12 cellular contexts compared by ENCODE assay signal in the genomic region with DNA sequence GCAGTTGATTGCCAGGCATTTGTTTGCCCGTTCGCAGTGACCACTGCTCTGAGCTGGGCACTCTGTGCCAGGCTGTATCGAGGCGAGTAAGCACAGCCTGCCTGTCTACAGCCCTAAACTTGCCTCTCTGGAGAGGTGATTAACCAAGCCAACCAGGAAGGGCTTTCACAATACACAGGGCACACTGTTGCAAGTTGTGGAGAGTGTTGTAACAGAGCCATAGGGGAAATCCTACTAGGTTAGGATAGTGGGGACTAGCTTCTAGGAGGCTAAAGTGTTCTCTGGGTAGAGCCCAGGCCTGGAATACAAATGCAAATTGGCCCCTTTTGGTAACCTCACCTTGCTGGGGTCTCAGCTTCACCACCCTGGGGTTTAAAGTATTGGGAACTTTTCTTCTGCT. TPM values are rescaled to one million over a fixed set of nuclear protein-coding genes. Genes with fewer than 3 reads are reported as not detected.
DNase-seq lines count a peak whose midpoint lies in the region; ATAC-seq and TF ChIP-seq lines count a peak whose summit lies in the region.
"Had no signal": no experiment of that assay in that cellular context is flagged by ENCODE, and none has a peak within 500 bp of the region (broad histone marks: within the 10 kb centered on the region; RNA-seq: fewer than 3 reads in every experiment).

No MANE protein-coding gene starts in this region.

- ATAC-seq in T-cell (replicated peaks in 1 of 4), result no peak
- ATAC-seq: body of pancreas had no signal

- no peak for TF ChIP-seq CTCF in smooth muscle cell (IDR thresholded peaks at IDR 0.05; ENCODE audit: borderline replicate concordance, insufficient read depth, poor library complexity, severe bottlenecking)

- H3K9me3 Mint-ChIP-seq in activated T-cell treated with anti-CD3 and anti-CD28 coated beads, Interleukin-2, amount 50 U/mL, for 24 hours, result no peaks in the 10 kb centered on the region
- no peaks in the 10 kb centered on the region for H3K9me3 Mint-ChIP-seq in activated naive CD8-positive, alpha-beta T cell (ENCODE audit: low read depth)
- H3K9me3 Mint-ChIP-seq in T-cell, result no peaks in the 10 kb centered on the region
- H3K9me3 Mint-ChIP-seq: T-helper 2 cell treated with Interferon-gamma antibody and Interleukin-4, amounts not matched to agents 5 μg/mL and 100 μg/mL, for 36 hours had no signal

- no peaks in the 10 kb centered on the region for H3K36me3 ChIP-seq in smooth muscle cell (ENCODE audit: low read depth)

- no peaks in the 10 kb centered on the region for H3K27me3 ChIP-seq in smooth muscle cell (ENCODE audit: low read depth)
- H3K27me3 ChIP-seq: body of pancreas had no signal

- no peak overlapping the region for H2AFZ ChIP-seq in smooth muscle cell (ENCODE audit: low read depth)
- H2AFZ ChIP-seq: parathyroid adenoma had no signal

- H3K27ac Mint-ChIP-seq in activated T-cell treated with anti-CD3 and anti-CD28 coated beads, Interleukin-2, amount 50 U/mL, for 24 hours, result peak overlapping the region; percentile 15
- peak overlapping the region; percentile 88 for H3K27ac Mint-ChIP-seq in activated naive CD8-positive, alpha-beta T cell
- H3K27ac Mint-ChIP-seq in T-cell, result peak overlapping the region in 1 of 2 donors; percentile 75
- H3K27ac Mint-ChIP-seq: T-helper 2 cell treated with Interferon-gamma antibody and Interleukin-4, amounts not matched to agents 5 μg/mL and 100 μg/mL, for 36 hours had no signal

- no peak overlapping the region for H3K4me3 ChIP-seq in smooth muscle cell
- H3K4me3 ChIP-seq: body of pancreas had no signal

- H3K27ac ChIP-seq in smooth muscle cell (ENCODE audit: low read depth), result no peak overlapping the region
- H3K27ac ChIP-seq: body of pancreas, parathyroid adenoma had no signal

- no peaks in the 10 kb centered on the region for H3K4me1 ChIP-seq in smooth muscle cell (ENCODE audit: low read depth)
- H3K4me1 ChIP-seq: body of pancreas, parathyroid adenoma had no signal

- no peaks in the 10 kb centered on the region for H3K9me3 ChIP-seq in smooth muscle cell (replicated peaks; ENCODE audit: low read depth)
- H3K9me3 ChIP-seq: body of pancreas had no signal

- DNase-seq in activated T-cell treated with anti-CD3 and anti-CD28 coated beads, Interleukin-2, amount 50 U/mL, for 24 hours, result no peak
- DNase-seq in activated T-cell treated with anti-CD3 and anti-CD28 coated beads, Interleukin-2, amount 50 U/mL, for 1 hour, result no peak
- DNase-seq in iPS-NIHi11 (ENCODE audit: low spot score) (peak; percentile 55), stromal cell of bone marrow (ENCODE audit: low read depth) (peak; percentile 29), smooth muscle cell (lab: John Stamatoyannopoulos, UW; ENCODE audit: unreplicated experiment) (no peak), T-cell (no peak), RKO (ENCODE audit: low spot score) (no peak)
- DNase-seq: NCI-H510A treated with DMSO at 0.1 percent for 48 hours had no signal

- peaks cover 18% of the 10 kb centered on the region for H3K79me2 ChIP-seq in smooth muscle cell (ENCODE audit: low read depth)

- CTCF ChIA-PET in T-cell (lab: Charles Lee), result interaction anchor here in 1 of 2 donors (3.3 kb wide), 1 partner anchor 9 kb away, joined by 22 read pairs; no protein-coding TSS in a partner anchor

- H3K36me3 Mint-ChIP-seq in activated T-cell treated with anti-CD3 and anti-CD28 coated beads, Interleukin-2, amount 50 U/mL, for 24 hours (ENCODE audit: low read depth), result peaks cover 21% of the 10 kb centered on the region
- H3K36me3 Mint-ChIP-seq in activated naive CD8-positive, alpha-beta T cell, result peaks cover 5% of the 10 kb centered on the region
- peaks cover 5% of the 10 kb centered on the region for H3K36me3 Mint-ChIP-seq in T-cell

- no peak overlapping the region for H3K4me2 ChIP-seq in smooth muscle cell

- H3K4me1 Mint-ChIP-seq in activated T-cell treated with anti-CD3 and anti-CD28 coated beads, Interleukin-2, amount 50 U/mL, for 24 hours (ENCODE audit: low read depth), result peaks cover 56% of the 10 kb centered on the region
- H3K4me1 Mint-ChIP-seq in activated naive CD8-positive, alpha-beta T cell (ENCODE audit: low read depth), result peaks cover 74% of the 10 kb centered on the region
- peaks cover 56 to 66% (median 62%) of the 10 kb centered on the region in 3 donors for H3K4me1 Mint-ChIP-seq in T-cell

- no peak overlapping the region for H3K4me3 Mint-ChIP-seq in activated T-cell treated with anti-CD3 and anti-CD28 coated beads, Interleukin-2, amount 50 U/mL, for 24 hours
- H3K4me3 Mint-ChIP-seq in activated naive CD8-positive, alpha-beta T cell, result no peak overlapping the region
- no peak overlapping the region for H3K4me3 Mint-ChIP-seq in T-cell
- H3K4me3 Mint-ChIP-seq: T-helper 2 cell treated with Interferon-gamma antibody and Interleukin-4, amounts not matched to agents 5 μg/mL and 100 μg/mL, for 36 hours had no signal

- H3K9ac ChIP-seq in smooth muscle cell (ENCODE audit: low read depth), result no peak overlapping the region
- H3K9ac ChIP-seq: parathyroid adenoma had no signal

- H3F3A ChIP-seq in smooth muscle cell (ENCODE audit: low read depth), result no peaks in the 10 kb centered on the region

- H3K27me3 Mint-ChIP-seq in activated T-cell treated with anti-CD3 and anti-CD28 coated beads, Interleukin-2, amount 50 U/mL, for 24 hours, result no peaks in the 10 kb centered on the region
- no peaks in the 10 kb centered on the region for H3K27me3 Mint-ChIP-seq in activated naive CD8-positive, alpha-beta T cell
- no peaks in the 10 kb centered on the region for H3K27me3 Mint-ChIP-seq in T-cell

- POLR2A ChIA-PET in T-cell (lab: Charles Lee), result no interaction called here

- peaks cover 48% of the 10 kb centered on the region for H4K20me1 ChIP-seq in smooth muscle cell (ENCODE audit: low read depth)

- 85% methylated on average over 4 of the region's 4 CpGs for WGBS in smooth muscle cell (ENCODE audit: low lambda C conversion rate)

RNA-seq across cellular contexts. Expression of a gene that starts 23.8 kb away (rescaled TPM):
- total RNA-seq in smooth muscle cell, result 20.0 and 24.3 TPM in 2 replicates
- polyA plus RNA-seq in smooth muscle cell, result 18.5 and 19.8 TPM in 2 replicates
- total RNA-seq in T-cell, result 100 to 1,000 TPM in 2 of 5 donors, 10 to 100 TPM in 3; 93.3 to 162 (median 99.4) TPM

Comparison
In these comparisons a context has a peak if more than half of its experiments do, and no peak if none do; other contexts are left out.
1. DNase-seq: peak in iPS-NIHi11 (single experiment) and stromal cell of bone marrow (single experiment); none in activated T-cell treated with anti-CD3 and anti-CD28 coated beads, Interleukin-2, amount 50 U/mL, for 24 hours (single experiment), activated T-cell treated with anti-CD3 and anti-CD28 coated beads, Interleukin-2, amount 50 U/mL, for 1 hour (single experiment), smooth muscle cell (single experiment), T-cell (0 of 34) and RKO (single experiment).